ENCODE assay signal across 27 cellular contexts in the genomic region with DNA sequence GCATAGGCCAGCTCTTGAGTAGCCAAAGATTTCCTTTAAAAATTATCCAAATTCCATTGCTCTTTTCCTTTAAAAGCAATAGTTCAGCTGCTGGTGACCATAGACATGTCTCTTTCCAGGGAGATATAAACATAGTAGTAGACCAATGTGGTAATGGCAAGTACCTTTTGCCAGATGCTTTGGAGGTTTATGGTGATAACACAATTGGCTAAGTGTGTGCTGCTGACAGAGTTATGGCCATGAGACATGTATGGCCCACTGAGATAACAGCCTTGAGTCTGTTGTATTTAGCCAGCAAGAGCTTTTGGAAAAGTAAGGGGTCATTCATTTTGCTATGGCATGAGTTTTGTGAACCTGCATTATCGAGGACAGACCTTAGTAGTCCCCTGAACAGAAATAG.
"Had no signal": no experiment of that assay in that cellular context is flagged by ENCODE, and none has a peak within 500 bp of the region (broad histone marks: within the 10 kb centered on the region; RNA-seq: fewer than 3 reads in every experiment).

No MANE protein-coding gene starts in this region.

- DNase-seq: islet precursor cell; left ventricle myocardium inferior; mesendoderm; midbrain; mucosa of descending colon; naive thymus-derived CD4-positive, alpha-beta T cell; pancreas; posterior cingulate gyrus; retina; right cardiac atrium; sigmoid colon; small intestine; spleen; stimulated activated CD4-positive, alpha-beta T cell treated with anti-CD3 and anti-CD28 coated beads, Interleukin-4, amount 100 ng/mL, for 24 hours; stimulated activated naive CD4-positive, alpha-beta T cell; tibial artery; trophoblast cell; upper lobe of right lung had no signal

- H3K4me1 Mint-ChIP-seq: naive thymus-derived CD4-positive, alpha-beta T cell; stimulated activated effector memory CD8-positive, alpha-beta T cell treated with anti-CD3 and anti-CD28 coated beads, Interleukin-12 subunit alpha, Interleukin-12 subunit beta, amount 100 ng/mL, for 72 hours had no signal

- H3K27me3 Mint-ChIP-seq: naive thymus-derived CD4-positive, alpha-beta T cell; natural killer cell treated with Interleukin-12 subunit alpha and Interleukin-12 subunit beta and Interleukin-15 and Interleukin-18, amount 100 ng/mL, for 72 hours; stimulated activated naive CD8-positive, alpha-beta T cell treated with anti-CD3 and anti-CD28 coated beads, Interleukin-15, Interleukin-2, amounts not matched to agents 100 ng/mL and 50 ng/mL, for 24 hours had no signal

- FAIRE-seq: pancreas, small intestine had no signal

- H3K27ac Mint-ChIP-seq: naive thymus-derived CD4-positive, alpha-beta T cell; natural killer cell treated with Interleukin-12 subunit alpha and Interleukin-12 subunit beta and Interleukin-15 and Interleukin-18, amount 100 ng/mL, for 72 hours; stimulated activated effector memory CD8-positive, alpha-beta T cell treated with anti-CD3 and anti-CD28 coated beads, Interleukin-12 subunit alpha, Interleukin-12 subunit beta, amount 100 ng/mL, for 72 hours; stimulated activated naive CD8-positive, alpha-beta T cell treated with anti-CD3 and anti-CD28 coated beads, Interleukin-15, Interleukin-2, amounts not matched to agents 100 ng/mL and 50 ng/mL, for 24 hours had no signal

- H3K36me3 Mint-ChIP-seq: naive thymus-derived CD4-positive, alpha-beta T cell; stimulated activated effector memory CD8-positive, alpha-beta T cell treated with anti-CD3 and anti-CD28 coated beads, Interleukin-12 subunit alpha, Interleukin-12 subunit beta, amount 100 ng/mL, for 72 hours had no signal

- H3K79me2 ChIP-seq: hepatocyte had no signal

- H3K4me3 ChIP-seq: hepatocyte, left ventricle myocardium inferior, lung, mucosa of descending colon, pancreas, prostate gland, sigmoid colon, spleen, suprapubic skin, thoracic aorta, tibial artery, upper lobe of right lung, vagina had no signal

- H3K4me1 ChIP-seq: left ventricle myocardium inferior, pancreas, prostate gland, sigmoid colon, spleen, suprapubic skin, tibial artery, upper lobe of right lung, vagina had no signal

- H3K36me3 ChIP-seq: left ventricle myocardium inferior, pancreas, prostate gland, sigmoid colon, spleen, suprapubic skin, thoracic aorta, tibial artery, upper lobe of right lung, vagina had no signal

- H2AFZ ChIP-seq: hepatocyte had no signal

- H3K9me3 ChIP-seq: mucosa of descending colon, pancreas, prostate gland, sigmoid colon, suprapubic skin, thoracic aorta, tibial artery, upper lobe of right lung, vagina had no signal

- ATAC-seq: mucosa of descending colon; naive thymus-derived CD4-positive, alpha-beta T cell; natural killer cell treated with Interleukin-12 subunit alpha and Interleukin-12 subunit beta and Interleukin-15 and Interleukin-18, amount 100 ng/mL, for 72 hours; pancreas; right cardiac atrium; stimulated activated effector memory CD8-positive, alpha-beta T cell treated with anti-CD3 and anti-CD28 coated beads, Interleukin-12 subunit alpha, Interleukin-12 subunit beta, amount 100 ng/mL, for 72 hours; upper lobe of right lung had no signal

- H3K27ac ChIP-seq: hepatocyte, left ventricle myocardium inferior, pancreas, prostate gland, sigmoid colon, spleen, suprapubic skin, thoracic aorta, tibial artery, upper lobe of right lung, vagina had no signal

- H3K4me2 ChIP-seq: hepatocyte had no signal

- H3K4me3 Mint-ChIP-seq: naive thymus-derived CD4-positive, alpha-beta T cell; natural killer cell treated with Interleukin-12 subunit alpha and Interleukin-12 subunit beta and Interleukin-15 and Interleukin-18, amount 100 ng/mL, for 72 hours; stimulated activated effector memory CD8-positive, alpha-beta T cell treated with anti-CD3 and anti-CD28 coated beads, Interleukin-12 subunit alpha, Interleukin-12 subunit beta, amount 100 ng/mL, for 72 hours; stimulated activated naive CD8-positive, alpha-beta T cell treated with anti-CD3 and anti-CD28 coated beads, Interleukin-15, Interleukin-2, amounts not matched to agents 100 ng/mL and 50 ng/mL, for 24 hours had no signal

- H3K27me3 ChIP-seq: hepatocyte, pancreas, sigmoid colon, spleen, suprapubic skin, tibial artery, upper lobe of right lung, vagina had no signal
